Comparison of ENCODE assay signal across 8 cellular contexts in genomic region chr6:149922642-149923326, GRCh38. TPM values are rescaled to one million over a fixed set of nuclear protein-coding genes. Genes with fewer than 3 reads are reported as not detected.
A peak's percentile ranks its signal among the peaks of the same experiment; 100 is the strongest.
DNase-seq lines count a peak whose midpoint lies in the region; ATAC-seq and TF ChIP-seq lines count a peak whose summit lies in the region.

TSS of gene RAET1G (minus strand) at chr6:149923121. CDS start at chr6:149923010, 111 bp downstream.

- H3K4me3 ChIP-seq in Peyer's patch, result peak within 1 kb of the TSS; percentile 24 to 59 (median 47)
- peak within 1 kb of the TSS; percentile 46 to 71 (median 60) for H3K4me3 ChIP-seq in esophagus squamous epithelium
- H3K4me3 ChIP-seq in mucosa of rectum (ENCODE audit: low read length in 2 of 2), result peak within 1 kb of the TSS; percentile 66 to 74

- peaks cover 3 to 12% (median 9%) of the 10 kb centered on the region in 4 donors for H3K4me1 ChIP-seq in Peyer's patch
- H3K4me1 ChIP-seq in esophagus squamous epithelium, result peaks cover 16 to 52% (median 30%) of the 10 kb centered on the region in 3 donors
- H3K4me1 ChIP-seq in mucosa of rectum (ENCODE audit: control insufficient read depth in 2 of 2, insufficient read depth in 2 of 2, low read length in 2 of 2), result peaks cover 15 to 21% of the 10 kb centered on the region in 2 donors

- H3K27me3 ChIP-seq in Peyer's patch (no peaks in the 10 kb centered on the region), esophagus squamous epithelium (peaks cover 0 to 21% (median 0%) of the 10 kb centered on the region in 4 donors), mucosa of rectum (ENCODE audit: control insufficient read depth in 2 of 2, insufficient read depth in 2 of 2, low read length in 2 of 2) (peaks cover 0 to 15% of the 10 kb centered on the region in 2 donors)

- H3K36me3 ChIP-seq in Peyer's patch, result no peaks in the 10 kb centered on the region
- H3K36me3 ChIP-seq in esophagus squamous epithelium, result peaks cover 0 to 11% (median 0%) of the 10 kb centered on the region in 3 donors
- no peaks in the 10 kb centered on the region for H3K36me3 ChIP-seq in mucosa of rectum (ENCODE audit: control insufficient read depth in 2 of 2, insufficient read depth in 2 of 2, low read length in 2 of 2)

- H3K27ac ChIP-seq in Peyer's patch, result no peak within 1 kb of the TSS
- H3K27ac ChIP-seq in esophagus squamous epithelium, result peak within 1 kb of the TSS in 3 of 4 donors; percentile 71 to 78 (median 75)
- H3K27ac ChIP-seq in mucosa of rectum (ENCODE audit: low read depth in 2 of 2, low read length in 2 of 2), result no peak within 1 kb of the TSS

- peak within 1 kb of the TSS; percentile 14 to 41 for H3K9ac ChIP-seq in mucosa of rectum (ENCODE audit: low read depth in 1 of 2, low read length in 2 of 2)

- 0 to 3% methylated on average over 5 to 19 of the region's 40 CpGs for WGBS in esophagus squamous epithelium, 2 donors

- TF ChIP-seq CTCF in Peyer's patch (IDR thresholded peaks at IDR 0.05) (no peak), esophagus squamous epithelium (IDR thresholded peaks at IDR 0.05) (peak in 1 of 6 experiments; percentile 3)

- intact Hi-C loops in esophagus squamous epithelium (cut with DNase I), result loop anchor here (5.0 kb wide), 1 partner anchor 85 kb away; no protein-coding TSS in a partner anchor

- H3K9me3 ChIP-seq in Peyer's patch, result no peaks in the 10 kb centered on the region
- no peaks in the 10 kb centered on the region for H3K9me3 ChIP-seq in esophagus squamous epithelium
- H3K9me3 ChIP-seq in mucosa of rectum (ENCODE audit: control insufficient read depth in 2 of 2, low read length in 2 of 2), result no peaks in the 10 kb centered on the region

- TF ChIP-seq POLR2A in Peyer's patch (IDR thresholded peaks at IDR 0.05) (no peak), esophagus squamous epithelium (IDR thresholded peaks at IDR 0.05) (peak in 2 of 4 donors; percentile 61 to 75)

- in situ Hi-C loops in Caki2 (cut with HindIII; ENCODE audit: low pct_unique_long_range_greater_than_20kb, low sequenced_read_pairs), result no loop called here

- DNase-seq in Caki2 (ENCODE audit: low read depth) (peak; percentile 78), HS-5 (ENCODE audit: low read depth) (peak; percentile 83), Peyer's patch (peak; percentile 70 to 91 (median 81)), activated T-helper 1 cell treated with Interleukin-2 at 50 U/mL for 16 hours (ENCODE audit: low read depth) (peak; percentile 63), esophagus squamous epithelium (lab: John Stamatoyannopoulos, UW) (peak; percentile 50)
- DNase-seq in stimulated activated CD8-positive, alpha-beta memory T cell treated with anti-CD3 and anti-CD28 coated beads, Interleukin-15, amount 100 ng/mL, for 48 hours (ENCODE audit: low read depth in 2 of 2), result peak; percentile 68 to 73

- no peak for ATAC-seq in GM18858 (IDR thresholded peaks at IDR 0.05; ENCODE audit: unreplicated experiment)

RNA-seq across cellular contexts. Expression of gene RAET1G, which starts in this region (rescaled TPM):
- not detected in 2 replicates for total RNA-seq in Caki2 (2014; rRNA removed; shearing (Covaris generic); ENCODE audit: low replicate concordance)
- total RNA-seq in Peyer's patch, result not detected
- total RNA-seq in esophagus squamous epithelium, result 10 to 100 TPM in 3 of 4 donors, 1 to 10 TPM in 1; 9.0 to 26.8 (median 13.5) TPM

Comparison
In these comparisons a context has a peak if more than half of its experiments do, and no peak if none do; other contexts are left out.
1. Peak in DNase-seq in Caki2; RNA of the gene not detected or under 1 TPM.
2. Peak in DNase-seq and H3K4me3 ChIP-seq in Peyer's patch; RNA of the gene not detected or under 1 TPM.
3. H3K27ac ChIP-seq: peak in esophagus squamous epithelium (3 of 4); none in Peyer's patch (0 of 4) and mucosa of rectum (0 of 2).
4. Peak in every context shown above with its lines, with median percentiles within 50 percentile points of each other: DNase-seq and H3K4me3 ChIP-seq.